ENCODE assay signal across 8 cellular contexts in genomic region chr17:32275060-32276042, GRCh38. TPM values are rescaled to one million over a fixed set of nuclear protein-coding genes. Genes with fewer than 3 reads are reported as not detected.
DNase-seq lines count a peak whose midpoint lies in the region; ATAC-seq, FAIRE-seq and TF ChIP-seq lines count a peak whose summit lies in the region.

No MANE protein-coding gene starts in this region.

- H3K9me3 ChIP-seq in kidney (ENCODE audit: control insufficient read depth in 1 of 2, low read length in 2 of 2): no peaks in the 10 kb centered on the region

- no peak overlapping the region for H3K4me3 ChIP-seq in BJ (ENCODE audit: low read depth, low read length)
- no peak overlapping the region for H3K4me3 ChIP-seq in kidney (ENCODE audit: low read length in 2 of 2)

- no peaks in the 10 kb centered on the region for H3K36me3 Mint-ChIP-seq in WTC11

- peaks cover 7% of the 10 kb centered on the region for H3K27me3 Mint-ChIP-seq in WTC11 (ENCODE audit: low read depth)

- no peak overlapping the region for H3K27ac Mint-ChIP-seq in WTC11

- H3K27ac ChIP-seq in kidney (ENCODE audit: low read depth in 2 of 2, low read length in 2 of 2): no peak overlapping the region

- H3K4me1 ChIP-seq in kidney (ENCODE audit: control insufficient read depth in 1 of 2, insufficient read depth in 1 of 2, low read depth in 1 of 2, low read length in 2 of 2): no peaks in the 10 kb centered on the region

- TF ChIP-seq CTCF in BJ (IDR thresholded peaks at IDR 0.05; ENCODE audit: insufficient read depth, low read depth, low read length) (peak; percentile 35; the same call in 1 of the 2 replicates), WTC11 (IDR thresholded peaks at IDR 0.05) (no peak), kidney (IDR thresholded peaks at IDR 0.05; ENCODE audit: borderline replicate concordance, extremely low read depth, insufficient read depth) (no peak)

- ATAC-seq in WTC11 (peak; percentile 32), HG03108 (IDR thresholded peaks at IDR 0.05; ENCODE audit: unreplicated experiment) (no peak), HG03457 (IDR thresholded peaks at IDR 0.05; ENCODE audit: unreplicated experiment) (no peak), GM18517 (IDR thresholded peaks at IDR 0.05; ENCODE audit: unreplicated experiment) (no peak)

- H3K4me1 Mint-ChIP-seq in WTC11: peaks cover 64% of the 10 kb centered on the region

- no peaks in the 10 kb centered on the region for H3K36me3 ChIP-seq in BJ (ENCODE audit: control insufficient read depth, insufficient read depth, low read length)
- no peaks in the 10 kb centered on the region for H3K36me3 ChIP-seq in kidney (ENCODE audit: control insufficient read depth in 1 of 2, insufficient read depth in 2 of 2, low read length in 2 of 2)

- H3K27me3 ChIP-seq in BJ (ENCODE audit: control insufficient read depth, insufficient read depth, low read length): peaks cover 2% of the 10 kb centered on the region

- H3K9ac ChIP-seq in kidney (ENCODE audit: low read length in 2 of 2): no peak overlapping the region

- no peaks in the 10 kb centered on the region for H3K9me3 Mint-ChIP-seq in WTC11

- peak; percentile 51 for DNase-seq in BJ (ENCODE audit: low read depth)
- DNase-seq in HS-27A (ENCODE audit: low read depth): peak; percentile 52
- peak; percentile 54 for DNase-seq in WTC11 (ENCODE audit: low spot score)
- peak; percentile 75 for DNase-seq in kidney
- no peak for DNase-seq in NAMALWA (ENCODE audit: low spot score)

- H3K4me3 Mint-ChIP-seq in WTC11: no peak overlapping the region

- FAIRE-seq in kidney (lab: Jason Lieb, UNC): no peak

- POLR2A ChIA-PET in BJ (lab: Charles Lee) (no interaction called here), WTC11 (lab: Charles Lee) (no interaction called here)

- intact Hi-C loops in kidney (cut with DNase I): no loop called here

- CTCF ChIA-PET in BJ (lab: Yijun Ruan, JAX): interaction anchor here (0.6 to 1.8 kb wide), 2 partner anchors 22 to 634 kb away, joined by 3 to 5 read pairs; no protein-coding TSS in a partner anchor
- CTCF ChIA-PET in WTC11 (lab: Charles Lee): interaction anchor here (2.5 to 3.9 kb wide), 5 partner anchors 8 to 44 kb away, joined by 8 to 15 read pairs (median 13); no protein-coding TSS in a partner anchor

TF ChIP-seq in WTC11, 78 proteins besides CTCF, POLR2A, EP300 and RAD21 (continues in another document):
- TF ChIP-seq E2F4 (CRISPR knock-in tag; IDR thresholded peaks at IDR 0.05; ENCODE audit: borderline replicate concordance, low read depth): no peak
- 0 out of 2 replicates have a peak, but pooled peaks have one; percentile 25 for TF ChIP-seq FOXP4 (CRISPR knock-in tag; IDR thresholded peaks at IDR 0.05)
- TF ChIP-seq ZNF138 (CRISPR knock-in tag; conservative IDR thresholded peaks at IDR 0.05): 0 out of 2 replicates have a peak, but pooled peaks have one; percentile 38
- no peak for TF ChIP-seq MLX (CRISPR knock-in tag; IDR thresholded peaks at IDR 0.05)
- no peak for TF ChIP-seq GRHL2 (CRISPR knock-in tag; IDR thresholded peaks at IDR 0.05; ENCODE audit: insufficient replicate concordance, severe bottlenecking)
- TF ChIP-seq SMAD4 (CRISPR knock-in tag; IDR thresholded peaks at IDR 0.05): no peak
- TF ChIP-seq ZNF532 (CRISPR knock-in tag; IDR thresholded peaks at IDR 0.05; ENCODE audit: borderline replicate concordance): no peak
- TF ChIP-seq GABPB1 (CRISPR knock-in tag; IDR thresholded peaks at IDR 0.05): no peak
- no peak for TF ChIP-seq ATF1 (CRISPR knock-in tag; IDR thresholded peaks at IDR 0.05)
- TF ChIP-seq RORB (CRISPR knock-in tag; IDR thresholded peaks at IDR 0.05): no peak
- TF ChIP-seq PREB (CRISPR knock-in tag; IDR thresholded peaks at IDR 0.05; ENCODE audit: borderline replicate concordance): no peak

RNA-seq across cellular contexts. Expression of gene RHBDL3, which starts 9.7 kb away (rescaled TPM):
- polyA plus RNA-seq in BJ (2011; rRNA removed): 0.01 and 0.04 TPM in 2 replicates
- polyA minus RNA-seq in BJ (2011; rRNA and poly(A)+ RNA removed): 0.28 TPM in 1 of 2 replicates, not detected in the other
- 11.3 to 13.2 TPM (median 11.6 TPM) in 3 replicates for total RNA-seq in WTC11 (2021)
- total RNA-seq in kidney: 0.13 TPM
- 0.11 TPM for polyA plus RNA-seq in kidney (ENCODE audit: insufficient read depth, low read depth, low replicate concordance)

Comparison
In these comparisons a context has a peak if more than half of its experiments do, and no peak if none do; other contexts are left out.
1. RNA of gene RHBDL3, which starts 9.7 kb away (total RNA-seq): 11.3 to 13.2 TPM in WTC11; 0.13 TPM in kidney (single experiment); every median in the first group is over 10 times any median in the second.